31 cellular contexts compared by ENCODE assay signal in the genomic region with DNA sequence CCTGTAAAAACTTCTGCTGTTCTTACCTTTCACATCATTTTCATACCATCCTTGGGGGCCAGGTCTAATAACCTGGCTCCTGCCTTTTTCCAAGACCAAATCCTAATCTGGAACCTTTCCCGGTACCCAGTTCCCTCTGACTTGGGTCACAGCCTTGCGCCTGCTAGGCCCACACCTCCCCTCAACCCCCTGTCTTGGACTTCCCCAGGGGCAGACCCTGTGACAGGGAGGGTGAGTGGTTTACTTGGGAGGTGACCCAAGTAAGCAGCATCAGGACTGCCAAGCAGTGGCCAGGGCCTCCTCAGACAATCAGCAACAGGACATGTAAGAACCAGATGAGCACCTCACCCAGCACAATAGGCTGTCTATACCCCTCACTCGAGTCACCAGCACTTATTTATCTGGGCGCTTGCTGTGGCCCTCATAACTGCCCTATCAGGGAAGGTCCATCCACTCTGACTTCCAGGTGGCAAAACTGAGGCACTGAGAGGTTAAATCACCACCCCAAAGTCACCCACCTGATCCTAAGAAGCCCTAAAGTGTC.
"Had no signal": no experiment of that assay in that cellular context is flagged by ENCODE, and none has a peak within 500 bp of the region (broad histone marks: within the 10 kb centered on the region; RNA-seq: fewer than 3 reads in every experiment).

No MANE protein-coding gene starts in this region.

- ATAC-seq: activated CD4-positive, CD25-positive, alpha-beta regulatory T cell treated with anti-CD3 and anti-CD28 coated beads, Interleukin-2, amount 50 U/mL, for 24 hours; activated CD8-positive, alpha-beta T cell treated with anti-CD3 and anti-CD28 coated beads for 36 hours; activated T-cell treated with anti-CD3 and anti-CD28 coated beads, Interleukin-2, amount 50 U/mL, for 4 hours; activated T-helper 17 cell treated with anti-CD3 and anti-CD28 coated beads, Interleukin-2, amount 50 U/mL, for 72 hours; effector memory CD8-positive, alpha-beta T cell; gastroesophageal sphincter; T-helper 17 cell had no signal

- DNase-seq: activated B cell treated with CpG ODN at 0.5 μM for 24 hours; activated CD4-positive, alpha-beta T cell treated with anti-CD3 and anti-CD28 coated beads for 48 hours; activated CD4-positive, alpha-beta T cell treated with anti-CD3 and anti-CD28 coated beads, Interleukin-2, amount 50 U/mL, for 1 hour; activated CD4-positive, alpha-beta T cell treated with anti-CD3 and anti-CD28 coated beads, Interleukin-2, amount 50 U/mL, for 48 hours; activated CD8-positive, alpha-beta memory T cell treated with anti-CD3 and anti-CD28 coated beads for 24 hours; activated CD8-positive, alpha-beta T cell treated with anti-CD3 and anti-CD28 coated beads for 36 hours; activated effector memory CD4-positive, alpha-beta T cell treated with Interleukin-2 at 50 U/mL for 16 hours; activated gamma-delta T cell treated with Interleukin-2 at 50 U/mL for 16 hours; activated naive CD4-positive, alpha-beta T cell treated with anti-CD3 and anti-CD28 coated beads, Interleukin-2, amount 50 U/mL, for 16 hours; activated naive CD4-positive, alpha-beta T cell treated with Interleukin-2 at 50 U/mL for 16 hours; activated T-cell treated with anti-CD3 and anti-CD28 coated beads, Interleukin-2, amount 50 U/mL, for 4 hours; amniotic stem cell; anterior cingulate cortex; brain microvascular endothelial cell; cortex of kidney; dermis blood vessel endothelial cell; effector CD4-positive, alpha-beta T cell; effector memory CD8-positive, alpha-beta T cell; esophagus squamous epithelium; foreskin melanocyte; T-helper 1 cell; T-helper 17 cell; T1000; WERI-Rb-1 had no signal

- H3K36me3 ChIP-seq: brain microvascular endothelial cell, esophagus squamous epithelium, gastroesophageal sphincter, WERI-Rb-1 had no signal

- H3K9me3 Mint-ChIP-seq: activated CD8-positive, alpha-beta T cell treated with anti-CD3 and anti-CD28 coated beads for 36 hours; activated T-cell treated with anti-CD3 and anti-CD28 coated beads, Interleukin-2, amount 50 U/mL, for 4 hours; activated T-helper 17 cell treated with anti-CD3 and anti-CD28 coated beads, Interleukin-2, amount 50 U/mL, for 72 hours; central memory CD8-positive, alpha-beta T cell; effector memory CD8-positive, alpha-beta T cell; T-helper 2 cell treated with Interferon-gamma antibody and Interleukin-4, amounts not matched to agents 5 μg/mL and 100 μg/mL, for 36 hours had no signal

- H3K9me3 ChIP-seq: esophagus squamous epithelium, gastroesophageal sphincter had no signal

- H3K27ac ChIP-seq: brain microvascular endothelial cell, epithelial cell of prostate, esophagus squamous epithelium, gastroesophageal sphincter, WERI-Rb-1 had no signal

- H3K4me1 Mint-ChIP-seq: activated B cell treated with CpG ODN at 0.5 μM for 24 hours; activated T-helper 17 cell treated with anti-CD3 and anti-CD28 coated beads, Interleukin-2, amount 50 U/mL, for 72 hours; central memory CD8-positive, alpha-beta T cell; T-helper 17 cell had no signal

- H3K36me3 Mint-ChIP-seq: activated naive CD8-positive, alpha-beta T cell had no signal

- H3K4me1 ChIP-seq: esophagus squamous epithelium, gastroesophageal sphincter had no signal

- H3K4me3 Mint-ChIP-seq: activated B cell treated with CpG ODN at 0.5 μM for 24 hours; activated CD8-positive, alpha-beta T cell treated with anti-CD3 and anti-CD28 coated beads for 36 hours; activated naive CD8-positive, alpha-beta T cell; activated T-cell treated with anti-CD3 and anti-CD28 coated beads, Interleukin-2, amount 50 U/mL, for 4 hours; activated T-helper 17 cell treated with anti-CD3 and anti-CD28 coated beads, Interleukin-2, amount 50 U/mL, for 72 hours; central memory CD8-positive, alpha-beta T cell; effector memory CD8-positive, alpha-beta T cell; T-helper 17 cell; T-helper 2 cell treated with Interferon-gamma antibody and Interleukin-4, amounts not matched to agents 5 μg/mL and 100 μg/mL, for 36 hours had no signal

- H3K4me3 ChIP-seq: esophagus squamous epithelium, gastroesophageal sphincter had no signal

- H3K27me3 ChIP-seq: brain microvascular endothelial cell had no signal

- H3K27ac Mint-ChIP-seq: activated B cell treated with CpG ODN at 0.5 μM for 24 hours; activated CD8-positive, alpha-beta T cell treated with anti-CD3 and anti-CD28 coated beads for 36 hours; activated naive CD8-positive, alpha-beta T cell; activated T-helper 17 cell treated with anti-CD3 and anti-CD28 coated beads, Interleukin-2, amount 50 U/mL, for 72 hours; effector memory CD8-positive, alpha-beta T cell; T-helper 17 cell; T-helper 2 cell treated with Interferon-gamma antibody and Interleukin-4, amounts not matched to agents 5 μg/mL and 100 μg/mL, for 36 hours had no signal
